In the genomic region with DNA sequence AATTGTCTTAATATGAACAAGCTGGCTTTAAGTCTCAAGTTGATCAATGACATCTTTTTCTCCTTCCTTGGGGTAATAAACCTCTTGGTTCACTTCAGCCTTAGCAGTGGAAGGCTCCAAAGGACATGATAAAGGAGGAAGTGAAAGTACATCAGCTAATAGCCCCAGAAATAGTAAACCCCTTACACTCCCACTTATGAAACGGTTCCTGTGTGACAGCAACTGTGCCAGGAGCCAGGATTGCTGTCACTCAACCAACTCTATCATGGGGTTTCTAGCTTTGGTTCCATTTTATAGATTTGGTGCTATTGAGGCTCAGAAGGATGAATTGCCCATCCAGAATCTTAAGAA, we compare ENCODE assay signal across 13 cellular contexts.
DNase-seq lines count a peak whose midpoint lies in the region; ATAC-seq, FAIRE-seq and TF ChIP-seq lines count a peak whose summit lies in the region.
"Had no signal": no experiment of that assay in that cellular context is flagged by ENCODE, and none has a peak within 500 bp of the region (broad histone marks: within the 10 kb centered on the region; RNA-seq: fewer than 3 reads in every experiment).

No MANE protein-coding gene starts in this region.

- H3K4me2 ChIP-seq in SK-N-SH (no peak overlapping the region), HepG2 (ENCODE audit: low read depth, low read length) (no peak overlapping the region)

- no peaks in the 10 kb centered on the region for H3K27me3 Mint-ChIP-seq in memory B cell

- H3K36me3 ChIP-seq in SK-N-SH (replicated peaks in 1 of 2; ENCODE audit: control insufficient read depth in 1 of 2, insufficient read depth in 2 of 2, low read length in 1 of 2) (no peaks in the 10 kb centered on the region), HepG2 (replicated peaks in 1 of 2; ENCODE audit: control insufficient read depth in 1 of 2, insufficient read depth in 2 of 2, low read length in 2 of 2) (no peaks in the 10 kb centered on the region)

- TF ChIP-seq RAD21 in SK-N-SH (IDR thresholded peaks at IDR 0.05; ENCODE audit: low read length) (no peak), HepG2 (CRISPR knock-in tag; IDR thresholded peaks at IDR 0.05) (no peak)

- no peak overlapping the region for H3K27ac ChIP-seq in SK-N-SH (ENCODE audit: low read depth in 2 of 2, low read length in 1 of 2)
- H3K27ac ChIP-seq in HepG2 (ENCODE audit: extremely low read length, insufficient read depth, low read length), result no peak overlapping the region

- BruUV-seq in HepG2 (replicated peaks; lab: Mats Ljungman, UMichigan), result no TSS peak

- H3K9me3 Mint-ChIP-seq in memory B cell, result no peaks in the 10 kb centered on the region

- no peak for FAIRE-seq in HepG2 (lab: Jason Lieb, UNC)
- FAIRE-seq: astrocyte had no signal

- H3K9me2 ChIP-seq in SK-N-SH, result no peaks in the 10 kb centered on the region

- H3K9ac ChIP-seq in SK-N-SH (no peak overlapping the region), HepG2 (ENCODE audit: insufficient read depth, low read depth, low read length) (no peak overlapping the region)

- no peak for TF ChIP-seq EP300 in SK-N-SH (IDR thresholded peaks at IDR 0.05; ENCODE audit: borderline replicate concordance in 1 of 2, low read depth in 1 of 2, low read length in 1 of 2)
- TF ChIP-seq EP300 in HepG2 (IDR thresholded peaks at IDR 0.05; ENCODE audit: low read depth in 2 of 2, low read length in 2 of 2), result no peak
- TF ChIP-seq EP300 in HepG2 (CRISPR knock-in tag; IDR thresholded peaks at IDR 0.05; ENCODE audit: borderline replicate concordance), result no peak

- intact Hi-C loops in HepG2 (cut with micrococcal nuclease; ENCODE audit: unreplicated experiment), result no loop called here

- H3K4me1 Mint-ChIP-seq in memory B cell, result peaks cover 20% of the 10 kb centered on the region

- POLR2A ChIA-PET in SK-N-SH (lab: Yijun Ruan, JAX) (no interaction called here), HepG2 (lab: Yijun Ruan, JAX) (no interaction called here)

- H3K4me1 ChIP-seq in SK-N-SH (ENCODE audit: control insufficient read depth in 1 of 2, insufficient read depth in 2 of 2, low read depth in 1 of 2, low read length in 1 of 2), result peaks cover 0 to 7% of the 10 kb centered on the region in 2 experiments; a peak in 1 of 4 replicates
- no peaks in the 10 kb centered on the region for H3K4me1 ChIP-seq in HepG2 (ENCODE audit: insufficient read depth, low read length)

- H3K36me3 Mint-ChIP-seq in memory B cell, result no peaks in the 10 kb centered on the region

- H3K4me3 Mint-ChIP-seq in memory B cell, result no peak overlapping the region

- H3K79me2 ChIP-seq in SK-N-SH (ENCODE audit: insufficient read depth) (no peaks in the 10 kb centered on the region), HepG2 (ENCODE audit: insufficient read depth, low read length) (no peaks in the 10 kb centered on the region)

- H3K9me3 ChIP-seq in SK-N-SH (no peaks in the 10 kb centered on the region), HepG2 (ENCODE audit: low read length) (no peaks in the 10 kb centered on the region)

- no peak overlapping the region for H2AFZ ChIP-seq in SK-N-SH (ENCODE audit: low read depth)
- no peak overlapping the region for H2AFZ ChIP-seq in HepG2 (ENCODE audit: low read length)

- CTCF ChIA-PET in SK-N-SH (lab: Yijun Ruan, JAX), result interaction anchor here (1.7 kb wide), 1 partner anchor 9 kb away, joined by 4 read pairs; no protein-coding TSS in a partner anchor
- CTCF ChIA-PET in HepG2 (lab: Yijun Ruan, JAX; ENCODE audit: low intra/inter-chr PET ratio, low total read pairs), result no interaction called here

- in situ Hi-C loops in HepG2 (cut with HindIII; ENCODE audit: extremely low pct_ligation_motif_present, low pct_unique_long_range_greater_than_20kb), result no loop called here

- TF ChIP-seq CTCF in SK-N-SH (IDR thresholded peaks at IDR 0.05) (no peak), HepG2 (CRISPR knock-in tag; IDR thresholded peaks at IDR 0.05) (no peak)

- H3K27ac Mint-ChIP-seq in memory B cell, result no peak overlapping the region

- TF ChIP-seq POLR2A in HepG2 (IDR thresholded peaks at IDR 0.05; ENCODE audit: insufficient read depth in 1 of 2, low read depth in 2 of 2, low read length in 2 of 2), result no peak

- H4K20me1 ChIP-seq in SK-N-SH (ENCODE audit: insufficient read depth) (no peaks in the 10 kb centered on the region), HepG2 (ENCODE audit: insufficient read depth, low read length) (no peaks in the 10 kb centered on the region)

- 70% methylated on average over 1 of the region's 1 CpG for WGBS in SK-N-SH (ENCODE audit: low lambda C conversion rate)
- 0% methylated on average over 1 of the region's 1 CpG for WGBS in HepG2 (ENCODE audit: low lambda C conversion rate)

- no peaks in the 10 kb centered on the region for H3K27me3 ChIP-seq in SK-N-SH (ENCODE audit: insufficient read depth)
- peaks cover 0 to 7% of the 10 kb centered on the region in 2 experiments; a peak in 1 of 5 replicates for H3K27me3 ChIP-seq in HepG2 (ENCODE audit: control insufficient read depth in 1 of 2, insufficient read depth in 2 of 2, low read length in 2 of 2)

- no peaks in the 10 kb centered on the region for H3F3A ChIP-seq in SK-N-SH (replicated peaks; ENCODE audit: insufficient read depth)

- DNase-seq in memory B cell (ENCODE audit: low spot score in 2 of 2) (peak in 1 of 2 donors; percentile 31), SK-N-SH (no peak), DMS114 treated with DMSO at 0.1 percent for 48 hours (lab: John Stamatoyannopoulos, UW; ENCODE audit: unreplicated experiment) (no peak), HepG2 (ENCODE audit: low spot score) (no peak)
- no peak for DNase-seq in activated CD8-positive, alpha-beta memory T cell treated with anti-CD3 and anti-CD28 coated beads, Interleukin-2, amount 50 U/mL, for 4 hours
- DNase-seq: DMS153, islet precursor cell, SHP77 treated with DMSO at 0.1 percent for 48 hours had no signal

- ATAC-seq in GM18909 (IDR thresholded peaks at IDR 0.05; ENCODE audit: poor library complexity, unreplicated experiment), result peak; percentile 95
- ATAC-seq in HG02588 (IDR thresholded peaks at IDR 0.05; ENCODE audit: unreplicated experiment), result peak; percentile 90
- peak; percentile 95 for ATAC-seq in HG03469 (IDR thresholded peaks at IDR 0.05; ENCODE audit: unreplicated experiment)
- ATAC-seq in memory B cell (ENCODE audit: low read depth), result peak; percentile 100
- ATAC-seq in HepG2, result no peak
- ATAC-seq: HCT116 had no signal

- H3K4me3 ChIP-seq in SK-N-SH (ENCODE audit: low read depth in 2 of 2, low read length in 1 of 2), result no peak overlapping the region
- no peak overlapping the region for H3K4me3 ChIP-seq in HepG2 (replicated peaks in 1 of 3; ENCODE audit: insufficient read depth in 1 of 3, low read depth in 2 of 3, low read length in 3 of 3)

TF ChIP-seq in SK-N-SH, 30 proteins besides CTCF, POLR2A, EP300 and RAD21 (continues in another document):
- no peak for TF ChIP-seq TAF1 (IDR thresholded peaks at IDR 0.05; ENCODE audit: borderline replicate concordance, low read depth, low read length)
- TF ChIP-seq SIN3A (IDR thresholded peaks at IDR 0.05; ENCODE audit: borderline replicate concordance, low read depth, low read length), result no peak

TF ChIP-seq in HepG2, 621 proteins besides CTCF, POLR2A, EP300 and RAD21:
- TF ChIP-seq EZH2 (conservative IDR thresholded peaks at IDR 0.05; ENCODE audit: low read depth, low read length) (no peak), POGZ (CRISPR knock-in tag; IDR thresholded peaks at IDR 0.05) (no peak), NFE2 (CRISPR knock-in tag; IDR thresholded peaks at IDR 0.05) (no peak), TBX2 (CRISPR knock-in tag; IDR thresholded peaks at IDR 0.05; ENCODE audit: borderline replicate concordance) (no peak)
TF ChIP-seq in HepG2: peak in this region for 0.
